ENCODE assay signal across 1 cellular context in genomic region chr10:133336131-133337078, GRCh38.
TF ChIP-seq lines count a peak whose summit lies in the region.

Gene CALY (minus strand): TSS chr10:133336896. CDS start chr10:133328989, 7,907 bp downstream.

TF ChIP-seq in GM23338, 12 proteins besides CTCF, POLR2A, EP300 and RAD21 (continued from another document):
- TF ChIP-seq ZNF462 (CRISPR knock-in tag; IDR thresholded peaks at IDR 0.05) (no peak), EZH2phosphoT487 (IDR thresholded peaks at IDR 0.05; ENCODE audit: unreplicated experiment) (no peak)
TF ChIP-seq in GM23338: peak in this region for 0.
